In genomic region chr4:147590249-147590920, GRCh38 we compare ENCODE assay signal across 9 cellular contexts. TPM values are rescaled to one million over a fixed set of nuclear protein-coding genes. Genes with fewer than 3 reads are reported as not detected.
A peak's percentile ranks its signal among the peaks of the same experiment; 100 is the strongest.
DNase-seq lines count a peak whose midpoint lies in the region; ATAC-seq and TF ChIP-seq lines count a peak whose summit lies in the region.
"Had no signal": no experiment of that assay in that cellular context is flagged by ENCODE, and none has a peak within 500 bp of the region (broad histone marks: within the 10 kb centered on the region; RNA-seq: fewer than 3 reads in every experiment).

No MANE protein-coding gene starts in this region.

- no peak overlapping the region for H3K4me3 Mint-ChIP-seq in activated CD4-positive, alpha-beta T cell treated with anti-CD3 and anti-CD28 coated beads for 36 hours
- H3K4me3 Mint-ChIP-seq in effector memory CD8-positive, alpha-beta T cell = no peak overlapping the region
- no peak overlapping the region for H3K4me3 Mint-ChIP-seq in mesothelial cell of epicardium
- H3K4me3 Mint-ChIP-seq: stimulated activated naive CD8-positive, alpha-beta T cell treated with anti-CD3 and anti-CD28 coated beads, Interleukin-15, Interleukin-2, amounts not matched to agents 100 ng/mL and 50 ng/mL, for 24 hours had no signal

- 0 out of 2 replicates have a peak, but pooled peaks cover 5% of the 10 kb centered on the region for H3F3A ChIP-seq in GM23248 (ENCODE audit: insufficient read depth)

- POLR2A ChIA-PET in activated CD4-positive, alpha-beta T cell treated with anti-CD3 and anti-CD28 coated beads for 36 hours (lab: Charles Lee) = no interaction called here

- H3K9me3 Mint-ChIP-seq in activated CD4-positive, alpha-beta T cell treated with anti-CD3 and anti-CD28 coated beads for 36 hours (ENCODE audit: low read depth) = peaks cover 1% of the 10 kb centered on the region
- H3K9me3 Mint-ChIP-seq in effector memory CD8-positive, alpha-beta T cell = no peaks in the 10 kb centered on the region
- peaks cover 18% of the 10 kb centered on the region for H3K9me3 Mint-ChIP-seq in mesothelial cell of epicardium
- H3K9me3 Mint-ChIP-seq: stimulated activated naive CD8-positive, alpha-beta T cell treated with anti-CD3 and anti-CD28 coated beads, Interleukin-15, Interleukin-2, amounts not matched to agents 100 ng/mL and 50 ng/mL, for 24 hours had no signal

- H3K27me3 ChIP-seq in GM23248 (replicated peaks; ENCODE audit: insufficient read depth) = no peaks in the 10 kb centered on the region

- CTCF ChIA-PET in activated CD4-positive, alpha-beta T cell treated with anti-CD3 and anti-CD28 coated beads for 36 hours (lab: Charles Lee) = interaction anchor here (0.6 to 3.1 kb wide), 28 partner anchors 10 to 647 kb away, joined by 3 to 26 read pairs (median 4); no protein-coding TSS in a partner anchor

- H3K4me3 ChIP-seq in GM23248 = peak overlapping the region; percentile 13; the same call in 1 of the 2 replicates

- no peak overlapping the region for H3K27ac Mint-ChIP-seq in activated CD4-positive, alpha-beta T cell treated with anti-CD3 and anti-CD28 coated beads for 36 hours
- H3K27ac Mint-ChIP-seq in effector memory CD8-positive, alpha-beta T cell = no peak overlapping the region
- H3K27ac Mint-ChIP-seq in mesothelial cell of epicardium = peak overlapping the region; percentile 81
- H3K27ac Mint-ChIP-seq: stimulated activated naive CD8-positive, alpha-beta T cell treated with anti-CD3 and anti-CD28 coated beads, Interleukin-15, Interleukin-2, amounts not matched to agents 100 ng/mL and 50 ng/mL, for 24 hours had no signal

- peaks cover 9% of the 10 kb centered on the region for H3K4me1 ChIP-seq in GM23248 (ENCODE audit: insufficient read depth)

- WGBS in GM23248 (ENCODE audit: low coverage in 1 of 2, low lambda C conversion rate in 2 of 2, missing lambda C conversion rate in 2 of 2), 2 experiments = 43 to 44% methylated on average over 12 of the region's 12 CpGs

- no peaks in the 10 kb centered on the region for H3K4me1 Mint-ChIP-seq in activated CD4-positive, alpha-beta T cell treated with anti-CD3 and anti-CD28 coated beads for 36 hours
- peaks cover 0 to 3% of the 10 kb centered on the region in 2 donors for H3K4me1 Mint-ChIP-seq in effector memory CD8-positive, alpha-beta T cell (ENCODE audit: low read depth in 2 of 2)
- H3K4me1 Mint-ChIP-seq in mesothelial cell of epicardium = peaks cover 42% of the 10 kb centered on the region

- no peak overlapping the region for H3K27ac ChIP-seq in GM23248

- intact Hi-C loops in activated CD4-positive, alpha-beta T cell treated with anti-CD3 and anti-CD28 coated beads for 36 hours (cut with DNase I, micrococcal nuclease) = loop anchor here (1.0 to 2.0 kb wide), 6 partner anchors 71 to 572 kb away; no protein-coding TSS in a partner anchor

- no peaks in the 10 kb centered on the region for H4K20me1 ChIP-seq in GM23248 (ENCODE audit: insufficient read depth)

- no peaks in the 10 kb centered on the region for H3K36me3 ChIP-seq in GM23248 (ENCODE audit: low read depth)

- H3K27me3 Mint-ChIP-seq in activated CD4-positive, alpha-beta T cell treated with anti-CD3 and anti-CD28 coated beads for 36 hours = peaks cover 4% of the 10 kb centered on the region
- H3K27me3 Mint-ChIP-seq in effector memory CD8-positive, alpha-beta T cell = peaks cover 0 to 7% of the 10 kb centered on the region in 2 donors
- H3K27me3 Mint-ChIP-seq in mesothelial cell of epicardium (ENCODE audit: low read depth) = no peaks in the 10 kb centered on the region
- H3K27me3 Mint-ChIP-seq: stimulated activated naive CD8-positive, alpha-beta T cell treated with anti-CD3 and anti-CD28 coated beads, Interleukin-15, Interleukin-2, amounts not matched to agents 100 ng/mL and 50 ng/mL, for 24 hours had no signal

- no peaks in the 10 kb centered on the region for H3K79me2 ChIP-seq in GM23248 (ENCODE audit: insufficient read depth)

- in situ Hi-C loops in GM23248 (cut with MboI) = loop anchor here (10.0 kb wide), 1 partner anchor 426 kb away; no protein-coding TSS in a partner anchor

- peak; percentile 80 for TF ChIP-seq CTCF in mesothelial cell of epicardium (IDR thresholded peaks at IDR 0.05; ENCODE audit: unreplicated experiment)

- no peaks in the 10 kb centered on the region for H3K9me3 ChIP-seq in GM23248 (ENCODE audit: low read depth)

- no peak overlapping the region for H3K9ac ChIP-seq in GM23248

- ATAC-seq in activated CD4-positive, alpha-beta T cell treated with anti-CD3 and anti-CD28 coated beads for 36 hours = no peak
- no peak for ATAC-seq in effector memory CD8-positive, alpha-beta T cell (replicated peaks)
- ATAC-seq in HG03097 (IDR thresholded peaks at IDR 0.05; ENCODE audit: low FRiP score, unreplicated experiment) = no peak

- no peaks in the 10 kb centered on the region for H3K9me2 ChIP-seq in GM23248 (ENCODE audit: insufficient read depth)

- DNase-seq in DMS114 treated with DMSO at 0.1 percent for 48 hours (lab: John Stamatoyannopoulos, UW; ENCODE audit: unreplicated experiment) (peak; percentile 21), GM23248 (peak; percentile 64), NCI-H1105 treated with DMSO at 0.1 percent for 48 hours (lab: John Stamatoyannopoulos, UW) (peak; percentile 41), mesothelial cell of epicardium (ENCODE audit: low spot score in 2 of 2, unreplicated experiment in 2 of 2) (peak; percentile 35 to 77), stromal cell of bone marrow (ENCODE audit: low read depth) (peak; percentile 43)
- peak; percentile 69 for DNase-seq in activated CD4-positive, alpha-beta T cell treated with anti-CD3 and anti-CD28 coated beads for 36 hours
- peak; percentile 12 to 31 (median 29) for DNase-seq in effector memory CD8-positive, alpha-beta T cell

- H2AFZ ChIP-seq in GM23248 = peak overlapping the region; percentile 54

- H3K4me2 ChIP-seq in GM23248 (ENCODE audit: unreplicated experiment) = peak overlapping the region; percentile 61

- H3K36me3 Mint-ChIP-seq in activated CD4-positive, alpha-beta T cell treated with anti-CD3 and anti-CD28 coated beads for 36 hours (ENCODE audit: low read depth) = no peaks in the 10 kb centered on the region
- H3K36me3 Mint-ChIP-seq in effector memory CD8-positive, alpha-beta T cell (ENCODE audit: insufficient read depth) = no peaks in the 10 kb centered on the region
- H3K36me3 Mint-ChIP-seq in mesothelial cell of epicardium = peaks cover 15% of the 10 kb centered on the region

RNA-seq across cellular contexts. Expression of gene TMEM184C, which starts 26.8 kb away (rescaled TPM):
- total RNA-seq in GM23248 (2014; rRNA removed; shearing (Covaris generic)) = 36.5 and 36.8 TPM in 2 replicates
- 26.2 and 30.9 TPM in 2 replicates for polyA plus RNA-seq in GM23248 (2016; fragmentation: Nextera tagmentation; extraction: Ambion mirVana)
- 10 to 100 TPM; 11.7 to 15.3 TPM for total RNA-seq in activated CD4-positive, alpha-beta T cell treated with anti-CD3 and anti-CD28 coated beads for 36 hours
- 34.7 to 38.7 TPM (median 37.6 TPM) in 3 replicates for total RNA-seq in mesothelial cell of epicardium
